9 cellular contexts compared by ENCODE assay signal in the genomic region with DNA sequence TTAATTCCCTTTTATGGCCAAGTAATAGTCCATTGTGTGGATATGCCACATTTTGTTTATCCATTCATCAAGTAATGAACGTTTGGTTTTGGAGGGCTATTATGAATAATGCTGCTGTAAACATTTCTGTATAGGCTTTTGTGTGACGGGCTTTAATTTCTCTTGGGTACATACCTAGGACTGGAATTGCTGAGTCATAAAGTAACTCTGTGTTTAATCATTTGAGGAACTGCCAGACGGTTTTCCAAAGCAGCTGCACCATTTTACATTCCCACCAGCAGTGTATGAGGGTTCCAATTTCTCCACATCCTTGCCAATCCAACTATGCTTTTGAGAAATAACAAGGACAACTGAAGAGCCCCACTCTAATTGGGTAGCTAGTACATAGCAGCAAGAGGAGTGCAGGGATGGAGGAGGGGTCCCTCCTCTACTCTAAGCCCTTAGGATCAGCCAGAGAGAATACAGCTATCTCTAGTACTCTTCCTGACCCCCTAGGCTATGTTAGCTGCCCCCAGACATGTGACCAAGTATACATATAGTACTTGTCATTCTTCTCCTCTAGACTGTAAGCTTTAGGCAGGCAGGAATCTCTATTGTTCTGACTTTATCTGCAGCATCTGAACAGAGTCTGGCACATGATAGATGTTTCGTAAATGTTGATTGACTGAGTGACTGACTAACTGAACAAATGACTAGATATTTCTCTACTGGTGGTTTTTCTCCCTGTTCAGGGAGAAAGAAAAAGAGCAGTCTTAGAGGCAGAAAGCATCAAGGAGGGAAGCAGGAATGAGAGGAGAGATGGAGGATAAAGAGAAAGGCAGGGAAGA. TPM values are rescaled to one million over a fixed set of nuclear protein-coding genes. Genes with fewer than 3 reads are reported as not detected.
DNase-seq lines count a peak whose midpoint lies in the region; ATAC-seq and TF ChIP-seq lines count a peak whose summit lies in the region.
"Had no signal": no experiment of that assay in that cellular context is flagged by ENCODE, and none has a peak within 500 bp of the region (broad histone marks: within the 10 kb centered on the region; RNA-seq: fewer than 3 reads in every experiment).

No MANE protein-coding gene starts in this region.

- POLR2A ChIA-PET in A673 (lab: Charles Lee; ENCODE audit: low non-redundant PET): no interaction called here

- intact Hi-C loops in A673 (cut with micrococcal nuclease; ENCODE audit: unreplicated experiment): loop anchor here (10.0 kb wide), 1 partner anchor 807 kb away; the partner anchor contains the start of gene EGR1
- intact Hi-C loops in ascending aorta (cut with DNase I): loop anchor here (5.0 kb wide), 1 partner anchor 71 kb away; the partner anchor contains the start of gene PAIP2

- H3K9me3 ChIP-seq in A673 (ENCODE audit: low read depth, low read length, poor library complexity, severe bottlenecking) (no peaks in the 10 kb centered on the region), SJSA1 (replicated peaks) (no peaks in the 10 kb centered on the region), ascending aorta (no peaks in the 10 kb centered on the region)

- H3K27ac ChIP-seq in A673 (ENCODE audit: low read depth, low read length, poor library complexity, severe bottlenecking): peak overlapping the region; percentile 75
- H3K27ac ChIP-seq in SJSA1: peak overlapping the region; percentile 37
- H3K27ac ChIP-seq in ascending aorta: no peak overlapping the region

- CTCF ChIA-PET in A673 (lab: Charles Lee): interaction anchor here (0.7 kb wide), 1 partner anchor 9 kb away, joined by 3 read pairs; no protein-coding TSS in a partner anchor

- no peak for DNase-seq in A673 (ENCODE audit: low spot score)
- peak; percentile 97 for DNase-seq in HCEC 1CT
- peak; percentile 61 to 84 for DNase-seq in SJSA1 (ENCODE audit: low read depth in 1 of 2, low spot score in 2 of 2)
- peak; percentile 87 for DNase-seq in fibroblast of villous mesenchyme (ENCODE audit: low read depth)
- DNase-seq in effector CD4-positive, alpha-beta T cell: no peak
- no peak for DNase-seq in activated T-cell treated with anti-CD3 and anti-CD28 coated beads, Interleukin-2, amount 50 U/mL, for 1 hour
- no peak for DNase-seq in ascending aorta (ENCODE audit: low spot score in 2 of 2)
- DNase-seq: DMS79 treated with DMSO at 0.1 percent for 48 hours had no signal

- H3K4me1 ChIP-seq in A673 (ENCODE audit: insufficient read depth, low read length, poor library complexity, severe bottlenecking): peaks cover 30% of the 10 kb centered on the region
- H3K4me1 ChIP-seq in SJSA1 (replicated peaks): peaks cover 43% of the 10 kb centered on the region
- peaks cover 0 to 21% of the 10 kb centered on the region in 2 donors for H3K4me1 ChIP-seq in ascending aorta

- no peaks in the 10 kb centered on the region for H3K27me3 ChIP-seq in A673 (replicated peaks; ENCODE audit: insufficient read depth, low read depth, low read length, poor library complexity)
- H3K27me3 ChIP-seq in SJSA1 (replicated peaks): no peaks in the 10 kb centered on the region
- no peaks in the 10 kb centered on the region for H3K27me3 ChIP-seq in ascending aorta

- no TSS peak for BruUV-seq in A673 (replicated peaks; lab: Mats Ljungman, UMichigan)

- no peak for ATAC-seq in GM18909 (IDR thresholded peaks at IDR 0.05; ENCODE audit: poor library complexity, unreplicated experiment)

- H3K36me3 ChIP-seq in A673 (ENCODE audit: insufficient read depth, low read length, poor library complexity, severe bottlenecking): peaks cover 12% of the 10 kb centered on the region
- H3K36me3 ChIP-seq in SJSA1: peaks cover 7% of the 10 kb centered on the region
- no peaks in the 10 kb centered on the region for H3K36me3 ChIP-seq in ascending aorta

- TF ChIP-seq CTCF in A673 (conservative IDR thresholded peaks at IDR 0.05; ENCODE audit: low read depth, low read length) (no peak), fibroblast of villous mesenchyme (IDR thresholded peaks at IDR 0.05; ENCODE audit: insufficient read depth, low read depth, low read length) (no peak), ascending aorta (IDR thresholded peaks at IDR 0.05) (no peak)

- H3K4me3 ChIP-seq in A673 (ENCODE audit: low read depth, low read length, poor library complexity, severe bottlenecking) (no peak overlapping the region), SJSA1 (no peak overlapping the region), fibroblast of villous mesenchyme (ENCODE audit: low read depth, low read length) (no peak overlapping the region), ascending aorta (no peak overlapping the region)

RNA-seq across cellular contexts. Expression of gene MATR3, which starts 22.1 kb away (rescaled TPM):
- total RNA-seq in A673 (2021) (286 and 299 TPM in 2 replicates), fibroblast of villous mesenchyme (190 and 239 TPM in 2 replicates), ascending aorta (58.8 TPM)
- total RNA-seq in SJSA1 (2014; rRNA removed; shearing (Covaris generic)): 452 and 470 TPM in 2 replicates

Comparison
In these comparisons a context has a peak if more than half of its experiments do, and no peak if none do; other contexts are left out.
1. DNase-seq: peak in HCEC 1CT (single experiment), SJSA1 (2 of 2) and fibroblast of villous mesenchyme (single experiment); none in A673 (single experiment), effector CD4-positive, alpha-beta T cell (single experiment), activated T-cell treated with anti-CD3 and anti-CD28 coated beads, Interleukin-2, amount 50 U/mL, for 1 hour (single experiment) and ascending aorta (0 of 2).
2. H3K27ac ChIP-seq: peak in A673 (single experiment) and SJSA1 (single experiment); none in ascending aorta (0 of 2).